In the genomic region with DNA sequence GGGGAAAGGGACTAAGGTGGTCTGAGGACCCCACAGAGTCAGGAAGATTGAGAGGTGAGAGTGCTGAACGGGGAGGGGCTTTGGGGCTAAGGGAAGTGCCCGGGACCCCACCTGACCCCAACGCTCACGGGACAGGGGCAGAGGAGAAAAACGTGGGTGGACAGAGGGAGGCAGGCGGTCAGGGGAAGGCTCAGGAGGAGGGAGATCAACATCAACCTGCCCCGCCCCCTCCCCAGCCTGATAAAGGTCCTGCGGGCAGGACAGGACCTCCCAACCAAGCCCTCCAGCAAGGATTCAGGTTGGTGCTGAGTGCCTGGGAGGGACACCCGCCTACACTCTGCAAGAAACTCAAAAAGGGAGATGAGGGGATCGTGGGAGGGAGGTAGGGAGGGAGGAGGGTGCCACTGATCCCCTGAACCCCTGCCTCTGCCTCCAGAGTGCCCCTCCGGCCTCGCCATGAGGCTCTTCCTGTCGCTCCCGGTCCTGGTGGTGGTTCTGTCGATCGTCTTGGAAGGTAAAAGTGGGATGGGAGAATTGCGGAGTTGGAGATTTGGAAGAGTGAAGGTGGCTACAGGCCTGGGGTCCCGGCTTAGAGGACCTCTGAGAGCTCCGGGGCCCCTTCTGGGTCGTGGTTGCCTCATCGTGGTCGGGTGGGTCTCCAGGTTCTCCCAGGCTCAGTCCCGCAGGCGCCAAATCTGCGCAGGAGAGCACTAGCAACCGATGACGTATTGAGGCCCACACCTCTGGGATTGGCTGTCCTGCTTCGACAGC, we compare ENCODE assay signal across 8 cellular contexts. TPM values are rescaled to one million over a fixed set of nuclear protein-coding genes. Genes with fewer than 3 reads are reported as not detected.
DNase-seq lines count a peak whose midpoint lies in the region; ATAC-seq, FAIRE-seq and TF ChIP-seq lines count a peak whose summit lies in the region.
"Not testable (repeated sequence)": the region's sequence is repeated elsewhere in the genome, so short reads cannot be mapped to it uniquely, and the experiment has no call there.

Gene APOC1 (plus strand): TSS at position 173 of the 771 bp plus-strand sequence. CDS start 284 bp downstream, at position 457.

- not testable (repeated sequence) for TF ChIP-seq CTCF in WTC11 (IDR thresholded peaks at IDR 0.05); bronchial epithelial cell (IDR thresholded peaks at IDR 0.05; ENCODE audit: insufficient read depth, low read length, severe bottlenecking)

- not testable (repeated sequence) for FAIRE-seq in bronchial epithelial cell (lab: Jason Lieb, UNC)

- CTCF ChIA-PET in WTC11 (lab: Charles Lee): interaction anchor here (0.8 to 1.6 kb wide), 9 partner anchors 10 to 212 kb away, joined by 3 to 7 read pairs (median 3); no protein-coding TSS in a partner anchor

- peak within 1 kb of the TSS; percentile 99 for H3K27ac Mint-ChIP-seq in WTC11
- H3K27ac Mint-ChIP-seq in immature natural killer cell: peak within 1 kb of the TSS in 3 of 6 donors; percentile 49 to 82 (median 73)

- peak; percentile 58 for ATAC-seq in GM18873 (IDR thresholded peaks at IDR 0.05; ENCODE audit: low FRiP score, unreplicated experiment)
- peak; percentile 90 for ATAC-seq in HG03175 (IDR thresholded peaks at IDR 0.05; ENCODE audit: unreplicated experiment)
- peak; percentile 93 for ATAC-seq in WTC11

- H3K9me3 Mint-ChIP-seq in WTC11, immature natural killer cell: not testable (repeated sequence)

- not testable (repeated sequence) for H3K36me3 ChIP-seq in bronchial epithelial cell (ENCODE audit: control insufficient read depth, insufficient read depth, low read length)

- H3K27me3 Mint-ChIP-seq in WTC11 (ENCODE audit: low read depth): not testable (repeated sequence)
- H3K27me3 Mint-ChIP-seq in immature natural killer cell (ENCODE audit: low read depth in 3 of 3): peaks cover 5 to 20% (median 15%) of the 10 kb centered on the region in 3 donors

- H3K27me3 ChIP-seq in bronchial epithelial cell (ENCODE audit: control insufficient read depth, insufficient read depth, low read length): not testable (repeated sequence)

- H3K4me3 ChIP-seq in bronchial epithelial cell (ENCODE audit: low read depth, low read length) (peak within 1 kb of the TSS; percentile 48), skin epidermis (peak within 1 kb of the TSS; percentile 30 to 48 (median 36))

- peak within 1 kb of the TSS in 19 of 21 experiments; percentile 5 to 83 (median 57) for H3K27ac ChIP-seq in skin epidermis

- POLR2A ChIA-PET in WTC11 (lab: Charles Lee): interaction anchor here (0.7 to 1.4 kb wide), 4 partner anchors 10 to 68 kb away, joined by 3 to 15 read pairs (median 6); partner anchors contain the start of gene APOE

- H3K36me3 Mint-ChIP-seq in WTC11, immature natural killer cell: not testable (repeated sequence)

- peak; percentile 86 for DNase-seq in 8988T
- peak; percentile 87 for DNase-seq in NCI-H2227 (lab: John Stamatoyannopoulos, UW; ENCODE audit: unreplicated experiment)
- DNase-seq in WTC11 (ENCODE audit: low spot score): peak; percentile 92
- DNase-seq in bronchial epithelial cell (ENCODE audit: low read depth): peak; percentile 81
- peak; percentile 68 to 73 (median 73) for DNase-seq in immature natural killer cell

- peak within 1 kb of the TSS; percentile 98 for H3K4me3 Mint-ChIP-seq in WTC11
- peak within 1 kb of the TSS; percentile 79 to 89 (median 84) for H3K4me3 Mint-ChIP-seq in immature natural killer cell

- peaks cover 33% of the 10 kb centered on the region for H3K4me1 Mint-ChIP-seq in WTC11
- not testable (repeated sequence) for H3K4me1 Mint-ChIP-seq in immature natural killer cell

TF ChIP-seq in WTC11, 78 proteins besides CTCF, POLR2A, EP300 and RAD21:
- TF ChIP-seq ZNF263 (CRISPR knock-in tag; IDR thresholded peaks at IDR 0.05; ENCODE audit: low read depth): peak; percentile 77
- TF ChIP-seq CREM (CRISPR knock-in tag; IDR thresholded peaks at IDR 0.05): peak; percentile 88; the same call in 1 of the 2 replicates
- TF ChIP-seq NFYB (CRISPR knock-in tag; conservative IDR thresholded peaks at IDR 0.05; ENCODE audit: low read depth): peak; percentile 98
- TF ChIP-seq, protein P1, sequence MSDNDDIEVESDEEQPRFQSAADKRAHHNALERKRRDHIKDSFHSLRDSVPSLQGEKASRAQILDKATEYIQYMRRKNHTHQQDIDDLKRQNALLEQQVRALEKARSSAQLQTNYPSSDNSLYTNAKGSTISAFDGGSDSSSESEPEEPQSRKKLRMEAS (CRISPR knock-in tag; IDR thresholded peaks at IDR 0.05): peak; percentile 38; the same call in 1 of the 2 replicates
- 0 out of 2 replicates have a peak, but pooled peaks have one; percentile 4 for TF ChIP-seq FOXP1 (CRISPR knock-in tag; IDR thresholded peaks at IDR 0.05; ENCODE audit: borderline replicate concordance)
- TF ChIP-seq HMGXB4 (CRISPR knock-in tag; IDR thresholded peaks at IDR 0.05): 0 out of 2 replicates have a peak, but pooled peaks have one; percentile 55

RNA-seq across cellular contexts. Expression of gene APOC1, which starts in this region (rescaled TPM):
- total RNA-seq in WTC11 (2021): 76.2 to 101 TPM (median 86.5 TPM) in 3 replicates
- total RNA-seq in bronchial epithelial cell: 0.26 and 0.79 TPM in 2 replicates
- under 1 TPM in 1 of 3 donors, not detected in 2; 0.47 TPM for polyA plus RNA-seq in immature natural killer cell

Comparison
In these comparisons a context has a peak if more than half of its experiments do, and no peak if none do; other contexts are left out.
1. Peak in every context shown above with its lines: DNase-seq, ATAC-seq, H3K4me3 ChIP-seq and H3K27ac ChIP-seq.
2. RNA of gene APOC1 (total RNA-seq): 76.2 to 101 TPM in WTC11; 0.26 to 0.79 TPM in bronchial epithelial cell; every median in the first group is over 10 times any median in the second.
3. Peak in DNase-seq and H3K4me3 ChIP-seq in bronchial epithelial cell; RNA of the gene not detected or under 1 TPM.
4. Peak in DNase-seq in immature natural killer cell; RNA of the gene not detected or under 1 TPM.